1 cellular context compared by ENCODE assay signal in the genomic region with DNA sequence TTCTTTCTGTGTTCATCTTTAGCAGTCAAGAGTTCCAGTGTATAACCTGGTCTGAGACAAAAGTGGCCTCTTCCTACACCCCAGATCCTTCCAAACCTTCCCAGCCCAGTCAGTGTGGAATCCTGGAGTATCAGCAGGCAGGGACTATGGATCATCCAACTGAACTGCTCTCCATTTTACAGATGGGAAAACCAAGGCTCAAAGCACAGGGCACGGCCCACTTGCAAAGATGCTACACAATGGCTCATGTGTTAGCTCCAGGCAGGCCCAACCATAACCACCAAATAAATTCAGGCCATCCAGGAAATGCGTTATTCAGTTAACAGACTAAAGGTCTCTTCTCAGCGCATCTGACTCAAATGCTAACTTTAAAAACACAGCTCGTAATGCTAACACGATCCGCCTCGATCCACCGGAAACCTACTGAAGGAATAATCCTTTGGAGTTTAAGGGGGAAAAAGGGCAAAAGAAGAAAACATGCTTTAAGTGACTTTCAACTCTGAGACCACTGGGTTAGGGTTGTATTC.
TF ChIP-seq lines count a peak whose summit lies in the region.

No MANE protein-coding gene starts in this region.

TF ChIP-seq in GM23338, 12 proteins besides CTCF, POLR2A, EP300 and RAD21 (continued from another document):
- TF ChIP-seq, protein P1, sequence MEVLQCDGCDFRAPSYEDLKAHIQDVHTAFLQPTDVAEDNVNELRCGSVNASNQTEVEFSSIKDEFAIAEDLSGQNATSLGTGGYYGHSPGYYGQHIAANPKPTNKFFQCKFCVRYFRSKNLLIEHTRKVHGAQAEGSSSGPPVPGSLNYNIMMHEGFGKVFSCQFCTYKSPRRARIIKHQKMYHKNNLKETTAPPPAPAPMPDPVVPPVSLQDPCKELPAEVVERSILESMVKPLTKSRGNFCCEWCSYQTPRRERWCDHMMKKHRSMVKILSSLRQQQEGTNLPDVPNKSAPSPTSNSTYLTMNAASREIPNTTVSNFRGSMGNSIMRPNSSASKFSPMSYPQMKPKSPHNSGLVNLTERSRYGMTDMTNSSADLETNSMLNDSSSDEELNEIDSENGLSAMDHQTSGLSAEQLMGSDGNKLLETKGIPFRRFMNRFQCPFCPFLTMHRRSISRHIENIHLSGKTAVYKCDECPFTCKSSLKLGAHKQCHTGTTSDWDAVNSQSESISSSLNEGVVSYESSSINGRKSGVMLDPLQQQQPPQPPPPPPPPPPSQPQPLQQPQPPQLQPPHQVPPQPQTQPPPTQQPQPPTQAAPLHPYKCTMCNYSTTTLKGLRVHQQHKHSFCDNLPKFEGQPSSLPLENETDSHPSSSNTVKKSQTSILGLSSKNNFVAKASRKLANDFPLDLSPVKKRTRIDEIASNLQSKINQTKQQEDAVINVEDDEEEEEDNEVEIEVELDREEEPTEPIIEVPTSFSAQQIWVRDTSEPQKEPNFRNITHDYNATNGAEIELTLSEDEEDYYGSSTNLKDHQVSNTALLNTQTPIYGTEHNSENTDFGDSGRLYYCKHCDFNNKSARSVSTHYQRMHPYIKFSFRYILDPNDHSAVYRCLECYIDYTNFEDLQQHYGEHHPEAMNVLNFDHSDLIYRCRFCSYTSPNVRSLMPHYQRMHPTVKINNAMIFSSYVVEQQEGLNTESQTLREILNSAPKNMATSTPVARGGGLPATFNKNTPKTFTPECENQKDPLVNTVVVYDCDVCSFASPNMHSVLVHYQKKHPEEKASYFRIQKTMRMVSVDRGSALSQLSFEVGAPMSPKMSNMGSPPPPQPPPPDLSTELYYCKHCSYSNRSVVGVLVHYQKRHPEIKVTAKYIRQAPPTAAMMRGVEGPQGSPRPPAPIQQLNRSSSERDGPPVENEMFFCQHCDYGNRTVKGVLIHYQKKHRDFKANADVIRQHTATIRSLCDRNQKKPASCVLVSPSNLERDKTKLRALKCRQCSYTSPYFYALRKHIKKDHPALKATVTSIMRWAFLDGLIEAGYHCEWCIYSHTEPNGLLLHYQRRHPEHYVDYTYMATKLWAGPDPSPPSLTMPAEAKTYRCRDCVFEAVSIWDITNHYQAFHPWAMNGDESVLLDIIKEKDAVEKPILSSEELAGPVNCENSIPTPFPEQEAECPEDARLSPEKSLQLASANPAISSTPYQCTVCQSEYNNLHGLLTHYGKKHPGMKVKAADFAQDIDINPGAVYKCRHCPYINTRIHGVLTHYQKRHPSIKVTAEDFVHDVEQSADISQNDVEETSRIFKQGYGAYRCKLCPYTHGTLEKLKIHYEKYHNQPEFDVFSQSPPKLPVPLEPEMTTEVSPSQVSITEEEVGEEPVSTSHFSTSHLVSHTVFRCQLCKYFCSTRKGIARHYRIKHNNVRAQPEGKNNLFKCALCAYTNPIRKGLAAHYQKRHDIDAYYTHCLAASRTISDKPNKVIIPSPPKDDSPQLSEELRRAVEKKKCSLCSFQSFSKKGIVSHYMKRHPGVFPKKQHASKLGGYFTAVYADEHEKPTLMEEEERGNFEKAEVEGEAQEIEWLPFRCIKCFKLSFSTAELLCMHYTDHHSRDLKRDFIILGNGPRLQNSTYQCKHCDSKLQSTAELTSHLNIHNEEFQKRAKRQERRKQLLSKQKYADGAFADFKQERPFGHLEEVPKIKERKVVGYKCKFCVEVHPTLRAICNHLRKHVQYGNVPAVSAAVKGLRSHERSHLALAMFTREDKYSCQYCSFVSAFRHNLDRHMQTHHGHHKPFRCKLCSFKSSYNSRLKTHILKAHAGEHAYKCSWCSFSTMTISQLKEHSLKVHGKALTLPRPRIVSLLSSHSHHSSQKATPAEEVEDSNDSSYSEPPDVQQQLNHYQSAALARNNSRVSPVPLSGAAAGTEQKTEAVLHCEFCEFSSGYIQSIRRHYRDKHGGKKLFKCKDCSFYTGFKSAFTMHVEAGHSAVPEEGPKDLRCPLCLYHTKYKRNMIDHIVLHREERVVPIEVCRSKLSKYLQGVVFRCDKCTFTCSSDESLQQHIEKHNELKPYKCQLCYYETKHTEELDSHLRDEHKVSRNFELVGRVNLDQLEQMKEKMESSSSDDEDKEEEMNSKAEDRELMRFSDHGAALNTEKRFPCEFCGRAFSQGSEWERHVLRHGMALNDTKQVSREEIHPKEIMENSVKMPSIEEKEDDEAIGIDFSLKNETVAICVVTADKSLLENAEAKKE (CRISPR knock-in tag; IDR thresholded peaks at IDR 0.05): no peak
- no peak for TF ChIP-seq ZNF331 (CRISPR knock-in tag; IDR thresholded peaks at IDR 0.05; ENCODE audit: low read depth)
- no peak for TF ChIP-seq JUNB (IDR thresholded peaks at IDR 0.05; ENCODE audit: unreplicated experiment)
- TF ChIP-seq, protein P2, sequence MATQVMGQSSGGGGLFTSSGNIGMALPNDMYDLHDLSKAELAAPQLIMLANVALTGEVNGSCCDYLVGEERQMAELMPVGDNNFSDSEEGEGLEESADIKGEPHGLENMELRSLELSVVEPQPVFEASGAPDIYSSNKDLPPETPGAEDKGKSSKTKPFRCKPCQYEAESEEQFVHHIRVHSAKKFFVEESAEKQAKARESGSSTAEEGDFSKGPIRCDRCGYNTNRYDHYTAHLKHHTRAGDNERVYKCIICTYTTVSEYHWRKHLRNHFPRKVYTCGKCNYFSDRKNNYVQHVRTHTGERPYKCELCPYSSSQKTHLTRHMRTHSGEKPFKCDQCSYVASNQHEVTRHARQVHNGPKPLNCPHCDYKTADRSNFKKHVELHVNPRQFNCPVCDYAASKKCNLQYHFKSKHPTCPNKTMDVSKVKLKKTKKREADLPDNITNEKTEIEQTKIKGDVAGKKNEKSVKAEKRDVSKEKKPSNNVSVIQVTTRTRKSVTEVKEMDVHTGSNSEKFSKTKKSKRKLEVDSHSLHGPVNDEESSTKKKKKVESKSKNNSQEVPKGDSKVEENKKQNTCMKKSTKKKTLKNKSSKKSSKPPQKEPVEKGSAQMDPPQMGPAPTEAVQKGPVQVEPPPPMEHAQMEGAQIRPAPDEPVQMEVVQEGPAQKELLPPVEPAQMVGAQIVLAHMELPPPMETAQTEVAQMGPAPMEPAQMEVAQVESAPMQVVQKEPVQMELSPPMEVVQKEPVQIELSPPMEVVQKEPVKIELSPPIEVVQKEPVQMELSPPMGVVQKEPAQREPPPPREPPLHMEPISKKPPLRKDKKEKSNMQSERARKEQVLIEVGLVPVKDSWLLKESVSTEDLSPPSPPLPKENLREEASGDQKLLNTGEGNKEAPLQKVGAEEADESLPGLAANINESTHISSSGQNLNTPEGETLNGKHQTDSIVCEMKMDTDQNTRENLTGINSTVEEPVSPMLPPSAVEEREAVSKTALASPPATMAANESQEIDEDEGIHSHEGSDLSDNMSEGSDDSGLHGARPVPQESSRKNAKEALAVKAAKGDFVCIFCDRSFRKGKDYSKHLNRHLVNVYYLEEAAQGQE (IDR thresholded peaks at IDR 0.05; ENCODE audit: unreplicated experiment): no peak
- no peak for TF ChIP-seq EZH2phosphoT487 (IDR thresholded peaks at IDR 0.05; ENCODE audit: unreplicated experiment)
